Comparison of ENCODE assay signal across 1 cellular context in the genomic region with DNA sequence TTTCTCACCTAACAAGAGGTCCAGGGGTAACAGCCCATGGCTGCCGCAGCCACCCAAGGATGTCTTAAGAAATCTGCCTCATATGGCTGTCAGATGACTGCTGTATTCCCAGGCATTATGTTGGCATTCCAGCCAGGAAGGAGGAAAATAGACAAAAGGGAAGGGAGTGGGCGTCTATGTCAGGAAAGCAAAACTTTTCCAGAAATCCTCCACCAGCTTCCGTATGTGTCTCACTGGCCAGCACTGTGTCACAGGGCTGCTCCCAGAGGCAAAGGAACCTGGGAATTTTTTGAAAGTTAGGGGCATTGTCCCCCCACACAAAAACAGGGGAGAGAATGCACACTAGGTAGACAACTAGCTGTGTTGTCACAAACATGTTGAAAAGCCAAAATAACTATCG.
TF ChIP-seq lines count a peak whose summit lies in the region.

No MANE protein-coding gene starts in this region.

TF ChIP-seq in IMR-90, 13 proteins besides CTCF, POLR2A, EP300 and RAD21:
- TF ChIP-seq MAZ (IDR thresholded peaks at IDR 0.05; ENCODE audit: borderline replicate concordance, low read depth, low read length): no peak
- no peak for TF ChIP-seq BHLHE40 (IDR thresholded peaks at IDR 0.05; ENCODE audit: low read depth, low read length)
- no peak for TF ChIP-seq SMC3 (IDR thresholded peaks at IDR 0.05; ENCODE audit: low read depth, low read length)
- no peak for TF ChIP-seq CHD1 (IDR thresholded peaks at IDR 0.05; ENCODE audit: low read depth, low read length)
- no peak for TF ChIP-seq MAFK (IDR thresholded peaks at IDR 0.05; ENCODE audit: low read depth, low read length)
- TF ChIP-seq, protein P1, sequence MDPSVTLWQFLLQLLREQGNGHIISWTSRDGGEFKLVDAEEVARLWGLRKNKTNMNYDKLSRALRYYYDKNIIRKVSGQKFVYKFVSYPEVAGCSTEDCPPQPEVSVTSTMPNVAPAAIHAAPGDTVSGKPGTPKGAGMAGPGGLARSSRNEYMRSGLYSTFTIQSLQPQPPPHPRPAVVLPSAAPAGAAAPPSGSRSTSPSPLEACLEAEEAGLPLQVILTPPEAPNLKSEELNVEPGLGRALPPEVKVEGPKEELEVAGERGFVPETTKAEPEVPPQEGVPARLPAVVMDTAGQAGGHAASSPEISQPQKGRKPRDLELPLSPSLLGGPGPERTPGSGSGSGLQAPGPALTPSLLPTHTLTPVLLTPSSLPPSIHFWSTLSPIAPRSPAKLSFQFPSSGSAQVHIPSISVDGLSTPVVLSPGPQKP (IDR thresholded peaks at IDR 0.05; ENCODE audit: borderline replicate concordance, low read depth, low read length): no peak
- TF ChIP-seq RFX5 (IDR thresholded peaks at IDR 0.05; ENCODE audit: low read depth, low read length): no peak
- TF ChIP-seq FOS (IDR thresholded peaks at IDR 0.05; ENCODE audit: low read depth, low read length): no peak
- no peak for TF ChIP-seq CEBPB (IDR thresholded peaks at IDR 0.05; ENCODE audit: low read depth, low read length)
TF ChIP-seq in IMR-90: peak in this region for 0.
